22 cellular contexts compared by ENCODE assay signal in genomic region chr7:132553031-132553430, GRCh38. TPM values are rescaled to one million over a fixed set of nuclear protein-coding genes. Genes with fewer than 3 reads are reported as not detected.
"Had no signal": no experiment of that assay in that cellular context is flagged by ENCODE, and none has a peak within 500 bp of the region (broad histone marks: within the 10 kb centered on the region; RNA-seq: fewer than 3 reads in every experiment).

No MANE protein-coding gene starts in this region.

- H3K9me3 ChIP-seq: MG63, SK-N-SH had no signal

- DNase-seq: MG63, NCI-H1092, NCI-H1105 treated with DMSO at 0.1 percent for 48 hours, NCI-H1417 treated with DMSO at 0.1 percent for 48 hours, NCI-H146, NCI-H1694 treated with DMSO at 0.1 percent for 48 hours, NCI-H1930, NCI-H2081, NCI-H2107, NCI-H226, NCI-H446, NCI-H510A, NCI-H524 treated with DMSO at 0.1 percent for 48 hours, NCI-H69, NCI-H774, SHP77, SK-N-SH had no signal

- H3K27me3 ChIP-seq: MG63 had no signal

- H3K36me3 ChIP-seq: MG63 had no signal

- H3K4me2 ChIP-seq: KMS-11, SK-N-SH had no signal

- H3K4me1 Mint-ChIP-seq: IgD-negative memory B cell had no signal

- H3K27ac ChIP-seq: KMS-11, RWPE1 had no signal

- H3K27ac Mint-ChIP-seq: IgD-negative memory B cell had no signal

- H3K36me3 Mint-ChIP-seq: IgD-negative memory B cell had no signal

- H3K4me3 ChIP-seq: K562, MG63 had no signal

- H3K4me3 Mint-ChIP-seq: IgD-negative memory B cell had no signal

- H3K9me2 ChIP-seq: SK-N-SH had no signal

- H3K9ac ChIP-seq: KMS-11, SK-N-SH had no signal

- ATAC-seq: K562 had no signal

RNA-seq across cellular contexts. Expression of gene PLXNA4, which starts 23.2 kb away (rescaled TPM):
- total RNA-seq: LHCN-M2 had no signal
- polyA plus RNA-seq: IgD-negative memory B cell, K562 had no signal
